Comparison of ENCODE assay signal across 9 cellular contexts in the genomic region with DNA sequence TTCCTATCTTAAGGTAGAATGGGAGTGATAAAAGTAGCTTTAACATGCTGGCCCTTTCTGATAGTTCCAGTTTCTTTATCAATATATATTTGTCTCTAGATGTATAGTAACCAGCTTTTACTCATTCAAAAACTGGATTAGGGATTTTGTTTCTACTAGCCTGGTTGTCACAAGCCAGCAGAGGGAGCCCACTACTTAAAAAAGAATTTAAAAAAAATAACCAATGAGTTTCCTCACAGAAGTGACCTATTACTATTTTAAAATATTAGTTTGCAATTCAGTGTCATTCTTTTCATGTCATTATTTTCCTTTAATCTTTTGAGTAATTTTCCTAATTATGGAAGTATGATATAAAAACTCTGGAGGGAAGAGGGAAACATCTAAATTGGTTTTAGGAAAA.
DNase-seq lines count a peak whose midpoint lies in the region; ATAC-seq and TF ChIP-seq lines count a peak whose summit lies in the region.
"Had no signal": no experiment of that assay in that cellular context is flagged by ENCODE, and none has a peak within 500 bp of the region (broad histone marks: within the 10 kb centered on the region; RNA-seq: fewer than 3 reads in every experiment).

No MANE protein-coding gene starts in this region.

- no peaks in the 10 kb centered on the region for H3K9me3 ChIP-seq in esophagus squamous epithelium

- H3K36me3 Mint-ChIP-seq in progenitor cell of endocrine pancreas (ENCODE audit: insufficient read depth) = peaks cover 4% of the 10 kb centered on the region

- peaks cover 10% of the 10 kb centered on the region for H3K4me1 Mint-ChIP-seq in progenitor cell of endocrine pancreas (ENCODE audit: low read depth)

- peaks cover 0 to 19% (median 0%) of the 10 kb centered on the region in 3 donors for H3K36me3 ChIP-seq in esophagus squamous epithelium

- H3K9me3 Mint-ChIP-seq in progenitor cell of endocrine pancreas (ENCODE audit: low read depth) = no peaks in the 10 kb centered on the region
- H3K9me3 Mint-ChIP-seq: activated naive CD8-positive, alpha-beta T cell treated with anti-CD3 and anti-CD28 coated beads, Interleukin-2, amount 10 ng/mL, durations not matched to agents 7 days and 5 days had no signal

- TF ChIP-seq CTCF in RWPE1 (conservative IDR thresholded peaks at IDR 0.05; ENCODE audit: low read depth) (peak; percentile 75), esophagus squamous epithelium (IDR thresholded peaks at IDR 0.05) (peak; percentile 24 to 63 (median 46)), progenitor cell of endocrine pancreas (IDR thresholded peaks at IDR 0.05; ENCODE audit: unreplicated experiment) (peak; percentile 86)

- intact Hi-C loops in esophagus squamous epithelium (cut with DNase I) = no loop called here

- peak; percentile 17 for DNase-seq in NCI-H510A treated with DMSO at 0.1 percent for 48 hours (lab: John Stamatoyannopoulos, UW)
- no peak for DNase-seq in NCI-H510A (lab: John Stamatoyannopoulos, UW)
- peak; percentile 34 for DNase-seq in RWPE1 (ENCODE audit: low spot score)
- DNase-seq in esophagus squamous epithelium (lab: John Stamatoyannopoulos, UW) = no peak
- no peak for DNase-seq in progenitor cell of endocrine pancreas (ENCODE audit: low spot score, unreplicated experiment)
- no peak for DNase-seq in H4 (ENCODE audit: low spot score)
- DNase-seq: activated naive CD8-positive, alpha-beta T cell treated with anti-CD3 and anti-CD28 coated beads, Interleukin-2, amount 10 ng/mL, durations not matched to agents 7 days and 5 days had no signal

- no peak overlapping the region for H3K27ac ChIP-seq in RWPE1
- no peak overlapping the region for H3K27ac ChIP-seq in esophagus squamous epithelium

- no peaks in the 10 kb centered on the region for H3K27me3 ChIP-seq in esophagus squamous epithelium

- POLR2A ChIA-PET in RWPE1 (lab: Yijun Ruan, JAX; ENCODE audit: low non-redundant PET) = no interaction called here

- no peaks in the 10 kb centered on the region for H3K27me3 Mint-ChIP-seq in progenitor cell of endocrine pancreas
- H3K27me3 Mint-ChIP-seq: activated naive CD8-positive, alpha-beta T cell treated with anti-CD3 and anti-CD28 coated beads, Interleukin-2, amount 10 ng/mL, durations not matched to agents 7 days and 5 days had no signal

- ATAC-seq in HG03175 (IDR thresholded peaks at IDR 0.05; ENCODE audit: unreplicated experiment) = peak; percentile 54
- ATAC-seq in HG03469 (IDR thresholded peaks at IDR 0.05; ENCODE audit: unreplicated experiment) = no peak

- H3K4me3 Mint-ChIP-seq in progenitor cell of endocrine pancreas (ENCODE audit: low read depth) = no peak overlapping the region
- H3K4me3 Mint-ChIP-seq: activated naive CD8-positive, alpha-beta T cell treated with anti-CD3 and anti-CD28 coated beads, Interleukin-2, amount 10 ng/mL, durations not matched to agents 7 days and 5 days had no signal

- H3K4me1 ChIP-seq in esophagus squamous epithelium = peaks cover 0 to under 1% (median 0%) of the 10 kb centered on the region in 3 donors

- TF ChIP-seq POLR2A in esophagus squamous epithelium (IDR thresholded peaks at IDR 0.05) = no peak

- CTCF ChIA-PET in RWPE1 (lab: Yijun Ruan, JAX) = interaction anchor here (0.6 to 0.7 kb wide), 7 partner anchors 32 to 1244 kb away, joined by 3 to 5 read pairs (median 3); no protein-coding TSS in a partner anchor

- no peak overlapping the region for H3K27ac Mint-ChIP-seq in progenitor cell of endocrine pancreas
- H3K27ac Mint-ChIP-seq: activated naive CD8-positive, alpha-beta T cell treated with anti-CD3 and anti-CD28 coated beads, Interleukin-2, amount 10 ng/mL, durations not matched to agents 7 days and 5 days had no signal

- H3K4me3 ChIP-seq in esophagus squamous epithelium = no peak overlapping the region

Comparison
In these comparisons a context has a peak if more than half of its experiments do, and no peak if none do; other contexts are left out.
1. DNase-seq: peak in NCI-H510A treated with DMSO at 0.1 percent for 48 hours (single experiment) and RWPE1 (single experiment); none in NCI-H510A (single experiment), esophagus squamous epithelium (single experiment), progenitor cell of endocrine pancreas (single experiment) and H4 (single experiment).
2. Peak in every context shown above with its lines, with median percentiles within 50 percentile points of each other: CTCF ChIP-seq.